ENCODE assay signal across 10 cellular contexts in the genomic region with DNA sequence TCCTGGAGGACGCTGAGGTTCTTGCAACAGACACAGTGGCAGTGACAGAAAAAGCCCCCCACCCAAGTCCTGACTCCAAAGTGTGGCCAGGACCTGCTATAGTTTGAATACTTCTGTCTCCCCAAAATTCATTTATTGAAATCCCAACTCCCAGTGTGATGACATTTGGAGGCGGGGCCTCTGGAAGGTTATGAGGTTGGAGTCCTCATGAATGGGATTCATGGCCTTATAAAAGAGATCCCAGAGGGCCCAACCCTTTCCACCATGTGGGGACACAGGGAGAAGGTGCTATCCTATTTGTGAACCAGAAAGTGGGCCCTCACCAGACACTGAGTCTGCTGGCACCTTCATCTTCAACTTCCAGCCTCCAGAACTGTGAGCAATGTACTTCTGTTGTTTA. TPM values are rescaled to one million over a fixed set of nuclear protein-coding genes. Genes with fewer than 3 reads are reported as not detected.
DNase-seq lines count a peak whose midpoint lies in the region; ATAC-seq and TF ChIP-seq lines count a peak whose summit lies in the region.
"Had no signal": no experiment of that assay in that cellular context is flagged by ENCODE, and none has a peak within 500 bp of the region (broad histone marks: within the 10 kb centered on the region; RNA-seq: fewer than 3 reads in every experiment).

No MANE protein-coding gene starts in this region.

- H3K36me3 ChIP-seq in MM.1S (replicated peaks; ENCODE audit: insufficient read depth, low read length) (no peaks in the 10 kb centered on the region), neuron (ENCODE audit: insufficient read depth, low read length) (no peaks in the 10 kb centered on the region), MG63 (peaks cover 36% of the 10 kb centered on the region), GM23338 (ENCODE audit: insufficient read depth) (no peaks in the 10 kb centered on the region)

- peak overlapping the region; percentile 44 for H3K4me3 ChIP-seq in MM.1S (ENCODE audit: low read length)
- H3K4me3 ChIP-seq in neuron (ENCODE audit: low read length) = no peak overlapping the region
- H3K4me3 ChIP-seq in MG63 = no peak overlapping the region
- no peak overlapping the region for H3K4me3 ChIP-seq in GM23338

- H3K9me3 Mint-ChIP-seq in CD4-positive, alpha-beta T cell = no peaks in the 10 kb centered on the region
- no peaks in the 10 kb centered on the region for H3K9me3 Mint-ChIP-seq in central memory CD8-positive, alpha-beta T cell
- no peaks in the 10 kb centered on the region for H3K9me3 Mint-ChIP-seq in GM23338

- peaks cover 24% of the 10 kb centered on the region for H3K36me3 Mint-ChIP-seq in CD4-positive, alpha-beta T cell (ENCODE audit: low read depth)
- H3K36me3 Mint-ChIP-seq in central memory CD8-positive, alpha-beta T cell (ENCODE audit: insufficient read depth) = peaks cover 13% of the 10 kb centered on the region
- H3K36me3 Mint-ChIP-seq in GM23338 (ENCODE audit: low read depth) = no peaks in the 10 kb centered on the region

- peak overlapping the region; percentile 79 for H3K4me2 ChIP-seq in MM.1S (ENCODE audit: low read depth, low read length)
- no peak overlapping the region for H3K4me2 ChIP-seq in GM23338

- H3K9me3 ChIP-seq in CD4-positive, alpha-beta T cell (ENCODE audit: control insufficient read depth, low read length) = no peaks in the 10 kb centered on the region
- no peaks in the 10 kb centered on the region for H3K9me3 ChIP-seq in MM.1S (replicated peaks; ENCODE audit: insufficient read depth, low read length)
- peaks cover 1% of the 10 kb centered on the region for H3K9me3 ChIP-seq in neuron (ENCODE audit: low read length)
- no peaks in the 10 kb centered on the region for H3K9me3 ChIP-seq in MG63

- intact Hi-C loops in CD4-positive, alpha-beta T cell (cut with DNase I, micrococcal nuclease) = loop anchor here (1.0 to 5.0 kb wide), 4 partner anchors 17 to 1885 kb away; a partner anchor contains a TSS

- no peaks in the 10 kb centered on the region for H3K9me2 ChIP-seq in MM.1S (replicated peaks; ENCODE audit: insufficient read depth, low read length)
- H3K9me2 ChIP-seq in GM23338 (ENCODE audit: insufficient read depth) = no peaks in the 10 kb centered on the region; the same call in 1 of the 2 replicates

- H3K27ac Mint-ChIP-seq in CD4-positive, alpha-beta T cell = peak overlapping the region; percentile 91
- H3K27ac Mint-ChIP-seq in central memory CD8-positive, alpha-beta T cell (ENCODE audit: low read depth) = peak overlapping the region; percentile 79
- H3K27ac Mint-ChIP-seq in GM23338 = no peak overlapping the region; the same call in 1 of the 2 replicates

- H3K79me2 ChIP-seq in MM.1S (ENCODE audit: low read length) (peaks cover 95% of the 10 kb centered on the region), GM23338 (replicated peaks; ENCODE audit: insufficient read depth) (peaks cover 55% of the 10 kb centered on the region)

- H3K27me3 Mint-ChIP-seq in CD4-positive, alpha-beta T cell = no peaks in the 10 kb centered on the region
- H3K27me3 Mint-ChIP-seq in central memory CD8-positive, alpha-beta T cell = no peaks in the 10 kb centered on the region
- H3K27me3 Mint-ChIP-seq in GM23338 (ENCODE audit: insufficient read depth, low read depth, poor library complexity) = no peaks in the 10 kb centered on the region

- CTCF ChIA-PET in CD4-positive, alpha-beta T cell (lab: Charles Lee) = interaction anchor here (1.2 to 2.0 kb wide), 4 partner anchors 9 to 43 kb away, joined by 5 to 15 read pairs (median 6); no protein-coding TSS in a partner anchor

- ATAC-seq in CD4-positive, alpha-beta T cell (ENCODE audit: poor library complexity) = no peak
- no peak for ATAC-seq in central memory CD8-positive, alpha-beta T cell (replicated peaks; ENCODE audit: extremely low read depth, poor library complexity, severe bottlenecking)
- no peak for ATAC-seq in GM23338
- no peak for ATAC-seq in GM21825 (IDR thresholded peaks at IDR 0.05; ENCODE audit: unreplicated experiment)

- H3K9ac ChIP-seq in MM.1S (ENCODE audit: low read length) = peak overlapping the region; percentile 64; the same call in 1 of the 2 replicates

- peaks cover 91% of the 10 kb centered on the region for H3K4me1 Mint-ChIP-seq in CD4-positive, alpha-beta T cell (ENCODE audit: low read depth)
- H3K4me1 Mint-ChIP-seq in central memory CD8-positive, alpha-beta T cell = peaks cover 84% of the 10 kb centered on the region
- H3K4me1 Mint-ChIP-seq in GM23338 = peaks cover 17% of the 10 kb centered on the region

- H3F3A ChIP-seq in MM.1S (ENCODE audit: insufficient read depth, low read length) (peaks cover 40% of the 10 kb centered on the region), GM23338 (replicated peaks; ENCODE audit: low read depth) (no peaks in the 10 kb centered on the region)

- no peak for DNase-seq in CD4-positive, alpha-beta T cell
- no peak for DNase-seq in MM.1S
- DNase-seq in central memory CD8-positive, alpha-beta T cell (ENCODE audit: low spot score in 2 of 2) = no peak
- no peak for DNase-seq in foreskin melanocyte
- no peak for DNase-seq in MG63
- DNase-seq in GM23338 (ENCODE audit: low spot score) = no peak
- DNase-seq: IMR-90, NCI-H446 treated with DMSO at 0.1 percent for 48 hours had no signal

- POLR2A ChIA-PET in CD4-positive, alpha-beta T cell (lab: Charles Lee) = interaction anchor here (0.6 to 3.2 kb wide), 18 partner anchors 8 to 839 kb away, joined by 3 to 218 read pairs (median 6); a partner anchor contains a TSS

- H4K20me1 ChIP-seq in MM.1S (ENCODE audit: insufficient read depth, low read length) = 0 out of 2 replicates have a peak, but pooled peaks cover 10% of the 10 kb centered on the region
- peaks cover 15% of the 10 kb centered on the region for H4K20me1 ChIP-seq in GM23338 (replicated peaks; ENCODE audit: insufficient read depth)

- H3K4me1 ChIP-seq in MM.1S (ENCODE audit: low read length) = peaks cover 51% of the 10 kb centered on the region
- H3K4me1 ChIP-seq in neuron (ENCODE audit: insufficient read depth, low read length) = no peaks in the 10 kb centered on the region
- no peaks in the 10 kb centered on the region; the same call in 1 of the 2 replicates for H3K4me1 ChIP-seq in GM23338 (ENCODE audit: insufficient read depth)

- H2AFZ ChIP-seq in MM.1S (ENCODE audit: low read length) (no peak overlapping the region), neuron (ENCODE audit: low read depth, low read length) (peak overlapping the region; percentile 16), GM23338 (no peak overlapping the region)

- H3K27me3 ChIP-seq in CD4-positive, alpha-beta T cell (ENCODE audit: control insufficient read depth, insufficient read depth, low read length) = no peaks in the 10 kb centered on the region
- H3K27me3 ChIP-seq in MM.1S (replicated peaks; ENCODE audit: insufficient read depth, low read length) (no peaks in the 10 kb centered on the region), neuron (ENCODE audit: insufficient read depth, low read length) (no peaks in the 10 kb centered on the region), MG63 (no peaks in the 10 kb centered on the region), GM23338 (ENCODE audit: insufficient read depth) (no peaks in the 10 kb centered on the region)

- peak overlapping the region; percentile 80 for H3K4me3 Mint-ChIP-seq in CD4-positive, alpha-beta T cell
- H3K4me3 Mint-ChIP-seq in central memory CD8-positive, alpha-beta T cell = peak overlapping the region; percentile 64
- H3K4me3 Mint-ChIP-seq in GM23338 = no peak overlapping the region

- TF ChIP-seq CTCF in CD4-positive, alpha-beta T cell (IDR thresholded peaks at IDR 0.05) = no peak
- no peak for TF ChIP-seq CTCF in MM.1S (IDR thresholded peaks at IDR 0.05; ENCODE audit: low read length)
- no peak for TF ChIP-seq CTCF in GM23338 (conservative IDR thresholded peaks at IDR 0.05; ENCODE audit: low read depth in 2 of 2)

- peak overlapping the region; percentile 84 for H3K27ac ChIP-seq in CD4-positive, alpha-beta T cell (ENCODE audit: low read depth, low read length)
- peak overlapping the region; percentile 91; the same call in 1 of the 2 replicates for H3K27ac ChIP-seq in MM.1S (ENCODE audit: low read length)
- no peak overlapping the region for H3K27ac ChIP-seq in GM23338 (ENCODE audit: low read depth)

RNA-seq across cellular contexts. Expression of a gene that starts 18.3 kb away (rescaled TPM):
- total RNA-seq in CD4-positive, alpha-beta T cell = 100 to 1,000 TPM; 153 to 159 TPM
- total RNA-seq in MG63 (2014; rRNA removed; shearing (Covaris generic); ENCODE audit: low replicate concordance) = 106 and 198 TPM in 2 replicates
- total RNA-seq in GM23338 (2014; rRNA removed; shearing (Covaris generic)) = 38.9 and 42.3 TPM in 2 replicates
- 70.0 and 73.7 TPM in 2 replicates for polyA plus RNA-seq in GM23338 (2016; fragmentation: Nextera tagmentation; extraction: Ambion mirVana)

RNA-seq across cellular contexts. Expression of a gene that starts 54.5 kb away (rescaled TPM):
- not detected for total RNA-seq in CD4-positive, alpha-beta T cell
- total RNA-seq in MG63 (2014; rRNA removed; shearing (Covaris generic); ENCODE audit: low replicate concordance) = 2.8 and 3.8 TPM in 2 replicates
- 0.89 and 1.1 TPM in 2 replicates for total RNA-seq in GM23338 (2014; rRNA removed; shearing (Covaris generic))
- polyA plus RNA-seq in GM23338 (2016; fragmentation: Nextera tagmentation; extraction: Ambion mirVana) = 11.0 and 14.4 TPM in 2 replicates
